Comparison of ENCODE assay signal across 39 cellular contexts in the genomic region with DNA sequence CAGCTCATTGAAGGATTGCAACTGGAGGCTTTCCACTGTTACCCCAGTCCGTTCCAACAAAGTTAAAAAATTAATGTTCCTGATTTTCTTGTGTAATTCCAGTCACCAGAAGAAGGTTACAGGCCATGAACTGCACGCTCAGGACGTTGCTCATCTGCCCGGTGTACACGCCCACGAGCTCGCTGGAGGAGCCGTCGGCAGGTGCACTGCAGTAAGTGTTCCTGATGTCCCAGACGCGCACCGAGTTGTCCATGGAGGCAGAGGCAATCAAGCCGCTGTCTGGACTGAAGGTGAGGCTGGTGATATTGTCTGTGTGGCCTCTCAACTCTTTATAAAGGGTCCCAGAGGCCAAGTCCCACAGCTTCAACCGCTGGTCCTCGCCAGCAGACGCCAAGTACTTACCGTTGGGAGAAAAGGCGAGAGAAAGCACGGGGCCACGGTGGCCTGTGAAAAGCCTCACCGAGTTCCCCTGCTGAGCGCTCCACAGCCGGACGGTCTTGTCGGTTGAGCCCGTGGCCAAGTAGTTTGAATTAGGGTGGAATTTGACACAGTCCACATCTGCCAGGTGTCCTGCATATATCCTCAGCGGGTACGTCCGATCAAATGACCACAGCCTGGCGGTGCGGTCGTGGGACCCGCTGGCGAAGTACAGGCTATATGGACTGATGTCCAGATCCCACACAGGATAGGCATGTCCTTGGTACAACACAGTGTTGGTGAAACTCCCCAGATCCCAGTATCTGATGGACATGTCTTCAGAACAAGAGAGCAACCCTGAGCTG.
"Had no signal": no experiment of that assay in that cellular context is flagged by ENCODE, and none has a peak within 500 bp of the region (broad histone marks: within the 10 kb centered on the region; RNA-seq: fewer than 3 reads in every experiment).

No MANE protein-coding gene starts in this region.

- H3K4me3 Mint-ChIP-seq: activated B cell treated with CpG ODN at 0.5 μM for 24 hours; activated CD4-positive, alpha-beta memory T cell treated with anti-CD3 and anti-CD28 coated beads, Interleukin-2, amount 10 ng/mL, durations not matched to agents 7 days and 5 days; activated CD8-positive, alpha-beta memory T cell treated with anti-CD3 and anti-CD28 coated beads, Interleukin-2, amount 10 ng/mL, durations not matched to agents 7 days and 5 days; activated naive CD4-positive, alpha-beta T cell treated with anti-CD3 and anti-CD28 coated beads for 36 hours; activated T-helper 1 cell treated with anti-CD3 and anti-CD28 coated beads, Interleukin-12 subunit alpha, Interleukin-12 subunit beta, Interleukin-2, Interleukin-4 antibody, amounts not matched to agents 30 ng/mL and 10 ng/mL and 1 ng/mL, durations not matched to agents 14 hours and 24 hours and 36 hours; T-cell had no signal

- H3K9me3 ChIP-seq: adrenal gland, Peyer's patch, SJSA1, SK-N-SH had no signal

- H3K27me3 ChIP-seq: adrenal gland, brain microvascular endothelial cell, cardiac muscle cell, Peyer's patch, SJSA1 had no signal

- H3K27ac ChIP-seq: adrenal gland, brain microvascular endothelial cell, cardiac muscle cell, Peyer's patch, SJSA1, VCaP had no signal

- H3K4me2 ChIP-seq: SK-N-SH had no signal

- H3K9ac ChIP-seq: SK-N-SH had no signal

- H3K27me3 Mint-ChIP-seq: activated B cell treated with CpG ODN at 0.5 μM for 24 hours; activated CD4-positive, alpha-beta memory T cell treated with anti-CD3 and anti-CD28 coated beads, Interleukin-2, amount 10 ng/mL, durations not matched to agents 7 days and 5 days; activated CD8-positive, alpha-beta memory T cell treated with anti-CD3 and anti-CD28 coated beads, Interleukin-2, amount 10 ng/mL, durations not matched to agents 7 days and 5 days; T-cell had no signal

- H3K4me1 Mint-ChIP-seq: activated B cell treated with CpG ODN at 0.5 μM for 24 hours had no signal

- DNase-seq: activated B cell treated with CpG ODN at 0.5 μM for 24 hours; activated CD4-positive, alpha-beta memory T cell treated with anti-CD3 and anti-CD28 coated beads, Interleukin-2, amount 10 ng/mL, durations not matched to agents 7 days and 5 days; activated CD4-positive, alpha-beta T cell treated with anti-CD3 and anti-CD28 coated beads for 1 hour; activated CD4-positive, alpha-beta T cell treated with anti-CD3 and anti-CD28 coated beads for 48 hours; activated CD8-positive, alpha-beta memory T cell treated with anti-CD3 and anti-CD28 coated beads for 24 hours; activated CD8-positive, alpha-beta memory T cell treated with anti-CD3 and anti-CD28 coated beads, Interleukin-2, amount 10 ng/mL, durations not matched to agents 7 days and 5 days; activated gamma-delta T cell treated with Interleukin-2 at 50 U/mL for 16 hours; activated naive CD4-positive, alpha-beta T cell treated with anti-CD3 and anti-CD28 coated beads for 36 hours; activated T-cell treated with anti-CD3 and anti-CD28 coated beads, Interleukin-2, amount 50 U/mL, for 1 hour; adrenal gland; brain microvascular endothelial cell; Kasumi-1; KG1; MM.1S; MV-4-11; NCI-H1092 treated with DMSO at 0.1 percent for 48 hours; NCI-H1417; NCI-H146; NCI-H187; NCI-H2029 treated with DMSO at 0.1 percent for 48 hours; NCI-H2107; NCI-H2171; NCI-H510A; NCI-H526; NCI-H748 treated with DMSO at 0.1 percent for 48 hours; NK-92 treated with Interleukin-12 subunit alpha and Interleukin-12 subunit beta, amount 100 ng/mL, for 24 hours; PC-3; Peyer's patch; RPMI8226; SHP77 treated with DMSO at 0.1 percent for 48 hours; SK-N-SH; T-cell; T-helper 2 cell; T-helper 9 cell had no signal

- H3K4me1 ChIP-seq: Peyer's patch had no signal

- H3K4me3 ChIP-seq: adrenal gland, cardiac muscle cell, Peyer's patch, SJSA1 had no signal

- H3K9me3 Mint-ChIP-seq: activated B cell treated with CpG ODN at 0.5 μM for 24 hours; activated CD4-positive, alpha-beta memory T cell treated with anti-CD3 and anti-CD28 coated beads, Interleukin-2, amount 10 ng/mL, durations not matched to agents 7 days and 5 days; activated naive CD4-positive, alpha-beta T cell treated with anti-CD3 and anti-CD28 coated beads for 36 hours; activated naive CD4-positive, alpha-beta T cell treated with anti-CD3 and anti-CD28 coated beads, Interleukin-2, amount 50 U/mL, for 72 hours; activated T-helper 1 cell treated with anti-CD3 and anti-CD28 coated beads, Interleukin-12 subunit alpha, Interleukin-12 subunit beta, Interleukin-2, Interleukin-4 antibody, amounts not matched to agents 30 ng/mL and 10 ng/mL and 1 ng/mL, durations not matched to agents 14 hours and 24 hours and 36 hours; T-cell had no signal

- ATAC-seq: activated CD8-positive, alpha-beta memory T cell treated with anti-CD3 and anti-CD28 coated beads, Interleukin-2, amount 10 ng/mL, durations not matched to agents 7 days and 5 days; activated naive CD4-positive, alpha-beta T cell treated with anti-CD3 and anti-CD28 coated beads, Interleukin-2, amount 50 U/mL, for 72 hours; PC-3; T-cell had no signal

- H3K27ac Mint-ChIP-seq: activated B cell treated with CpG ODN at 0.5 μM for 24 hours; activated CD4-positive, alpha-beta memory T cell treated with anti-CD3 and anti-CD28 coated beads, Interleukin-2, amount 10 ng/mL, durations not matched to agents 7 days and 5 days; activated CD8-positive, alpha-beta memory T cell treated with anti-CD3 and anti-CD28 coated beads, Interleukin-2, amount 10 ng/mL, durations not matched to agents 7 days and 5 days; activated naive CD4-positive, alpha-beta T cell treated with anti-CD3 and anti-CD28 coated beads for 36 hours; activated T-helper 1 cell treated with anti-CD3 and anti-CD28 coated beads, Interleukin-12 subunit alpha, Interleukin-12 subunit beta, Interleukin-2, Interleukin-4 antibody, amounts not matched to agents 30 ng/mL and 10 ng/mL and 1 ng/mL, durations not matched to agents 14 hours and 24 hours and 36 hours; T-cell had no signal
